In genomic region chr2:127392133-127392827, GRCh38 we compare ENCODE assay signal across 18 cellular contexts. TPM values are rescaled to one million over a fixed set of nuclear protein-coding genes. Genes with fewer than 3 reads are reported as not detected.
A peak's percentile ranks its signal among the peaks of the same experiment; 100 is the strongest.
DNase-seq lines count a peak whose midpoint lies in the region; ATAC-seq and TF ChIP-seq lines count a peak whose summit lies in the region.
"Had no signal": no experiment of that assay in that cellular context is flagged by ENCODE, and none has a peak within 500 bp of the region (broad histone marks: within the 10 kb centered on the region; RNA-seq: fewer than 3 reads in every experiment).

No MANE protein-coding gene starts in this region.

- TF ChIP-seq POLR2A in breast epithelium (IDR thresholded peaks at IDR 0.05) = no peak

- no peak for TF ChIP-seq CTCF in mammary epithelial cell (conservative IDR thresholded peaks at IDR 0.05 in 1 of 2, IDR thresholded peaks at IDR 0.05 in 1 of 2; ENCODE audit: extremely low read depth in 1 of 2, insufficient read depth in 1 of 2, low read depth in 1 of 2, low read length in 2 of 2)
- TF ChIP-seq CTCF in breast epithelium (IDR thresholded peaks at IDR 0.05) = no peak
- TF ChIP-seq CTCF in fibroblast of mammary gland (conservative IDR thresholded peaks at IDR 0.05; ENCODE audit: control insufficient read depth, insufficient read depth, low read depth, low read length) = no peak

- H3K27ac ChIP-seq in mammary epithelial cell (ENCODE audit: insufficient read depth, low read depth, low read length) = no peak overlapping the region
- H3K27ac ChIP-seq in breast epithelium = no peak overlapping the region
- peak overlapping the region; percentile 17 to 58 for H3K27ac ChIP-seq in aorta (ENCODE audit: low read depth in 1 of 2, low read length in 2 of 2)
- H3K27ac ChIP-seq: brain microvascular endothelial cell, PC-9 had no signal

- 70% methylated on average over 2 of the region's 2 CpGs for WGBS in mammary epithelial cell (ENCODE audit: low coverage, missing lambda C conversion rate)
- WGBS in aorta, 2 donors = 42% methylated on average over 2 of the region's 2 CpGs

- no peaks in the 10 kb centered on the region for H3K9me3 ChIP-seq in mammary epithelial cell (replicated peaks; ENCODE audit: insufficient read depth, low read length)
- H3K9me3 ChIP-seq in breast epithelium = no peaks in the 10 kb centered on the region
- no peaks in the 10 kb centered on the region for H3K9me3 ChIP-seq in aorta (ENCODE audit: control insufficient read depth, low read length)

- no peak overlapping the region for H3K9ac ChIP-seq in mammary epithelial cell (ENCODE audit: insufficient read depth, low read length)

- H3K4me1 ChIP-seq in mammary epithelial cell (ENCODE audit: insufficient read depth, low read length) (peaks cover 18% of the 10 kb centered on the region), breast epithelium (no peaks in the 10 kb centered on the region), aorta (ENCODE audit: control insufficient read depth in 1 of 2, insufficient read depth in 2 of 2, low read length in 2 of 2) (peaks cover 6 to 7% of the 10 kb centered on the region in 2 donors)

- H3K79me2 ChIP-seq in mammary epithelial cell (ENCODE audit: insufficient read depth, low read length) = peaks cover 3% of the 10 kb centered on the region

- peaks cover 0 to 2% (median under 1%) of the 10 kb centered on the region in 3 donors for H3K36me3 Mint-ChIP-seq in naive thymus-derived CD8-positive, alpha-beta T cell

- H3K27me3 Mint-ChIP-seq in naive thymus-derived CD8-positive, alpha-beta T cell = no peaks in the 10 kb centered on the region

- H3K36me3 ChIP-seq in mammary epithelial cell (ENCODE audit: insufficient read depth, low read length) (no peaks in the 10 kb centered on the region), breast epithelium (no peaks in the 10 kb centered on the region), aorta (ENCODE audit: control insufficient read depth in 1 of 2, insufficient read depth in 2 of 2, low read length in 1 of 2) (no peaks in the 10 kb centered on the region)
- H3K36me3 ChIP-seq: brain microvascular endothelial cell had no signal

- peak overlapping the region in 3 of 10 donors; percentile 42 to 63 (median 44) for H3K27ac Mint-ChIP-seq in naive thymus-derived CD8-positive, alpha-beta T cell
- H3K27ac Mint-ChIP-seq: GM23338 had no signal

- no peak overlapping the region for H2AFZ ChIP-seq in mammary epithelial cell (ENCODE audit: low read depth, low read length)
- H2AFZ ChIP-seq: GM23338, PC-9 had no signal

- intact Hi-C loops in mammary epithelial cell (cut with micrococcal nuclease) = no loop called here
- intact Hi-C loops in breast epithelium (cut with DNase I; ENCODE audit: low total_unique reads) = no loop called here
- intact Hi-C loops in aorta (cut with DNase I) = no loop called here

- no peak for ATAC-seq in aorta (ENCODE audit: low FRiP score)
- no peak for ATAC-seq in naive thymus-derived CD8-positive, alpha-beta T cell
- ATAC-seq: activated T-cell treated with anti-CD3 and anti-CD28 coated beads, Interleukin-2, amount 50 U/mL, for 4 hours; GM23338 had no signal

- CTCF ChIA-PET in mammary epithelial cell (lab: Charles Lee; ENCODE audit: low non-redundant PET) = no interaction called here

- H3K4me2 ChIP-seq in mammary epithelial cell (ENCODE audit: insufficient read depth, low read depth, low read length) = no peak overlapping the region
- H3K4me2 ChIP-seq: GM23338, PC-9 had no signal

- no peaks in the 10 kb centered on the region for H4K20me1 ChIP-seq in mammary epithelial cell (ENCODE audit: insufficient read depth, low read length)

- no peak overlapping the region for H3K4me3 ChIP-seq in mammary epithelial cell (replicated peaks in 1 of 3; ENCODE audit: insufficient read depth in 1 of 3, low read depth in 2 of 3, low read length in 3 of 3)
- no peak overlapping the region for H3K4me3 ChIP-seq in breast epithelium
- H3K4me3 ChIP-seq in fibroblast of mammary gland (ENCODE audit: control insufficient read depth, low read depth, low read length) = no peak overlapping the region
- no peak overlapping the region for H3K4me3 ChIP-seq in aorta (ENCODE audit: low read length in 2 of 2)
- H3K4me3 ChIP-seq: GM23338, PC-9 had no signal

- H3K4me1 Mint-ChIP-seq in naive thymus-derived CD8-positive, alpha-beta T cell = peaks cover 18 to 40% (median 28%) of the 10 kb centered on the region in 4 donors

- peaks cover 0 to under 1% (median 0%) of the 10 kb centered on the region in 9 donors for H3K9me3 Mint-ChIP-seq in naive thymus-derived CD8-positive, alpha-beta T cell
- H3K9me3 Mint-ChIP-seq: activated T-cell treated with anti-CD3 and anti-CD28 coated beads, Interleukin-2, amount 50 U/mL, for 4 hours had no signal

- H3K27me3 ChIP-seq in mammary epithelial cell (ENCODE audit: insufficient read depth, low read length) = no peaks in the 10 kb centered on the region
- H3K27me3 ChIP-seq in breast epithelium = no peaks in the 10 kb centered on the region
- no peaks in the 10 kb centered on the region for H3K27me3 ChIP-seq in aorta (ENCODE audit: control insufficient read depth in 1 of 2, insufficient read depth in 2 of 2, low read length in 1 of 2)
- H3K27me3 ChIP-seq: brain microvascular endothelial cell had no signal

- POLR2A ChIA-PET in naive thymus-derived CD8-positive, alpha-beta T cell (lab: Charles Lee) = no interaction called here

- no peak overlapping the region for H3K4me3 Mint-ChIP-seq in naive thymus-derived CD8-positive, alpha-beta T cell
- H3K4me3 Mint-ChIP-seq: activated T-cell treated with anti-CD3 and anti-CD28 coated beads, Interleukin-2, amount 50 U/mL, for 4 hours; GM23338 had no signal

- in situ Hi-C loops in mammary epithelial cell (cut with MboI; ENCODE audit: low sequenced_read_pairs in 2 of 2) = no loop called here

- no TSS peak for BruUV-seq in mammary epithelial cell (replicated peaks; lab: Mats Ljungman, UMichigan)

- DNase-seq in mammary epithelial cell = peak; percentile 34
- DNase-seq in breast epithelium (ENCODE audit: low spot score in 2 of 2) = no peak
- DNase-seq in RPMI7951 (ENCODE audit: low read depth) = peak; percentile 47
- DNase-seq in fibroblast of mammary gland (ENCODE audit: low read depth) = peak; percentile 61
- DNase-seq in aorta = no peak
- DNase-seq in HT-29 (ENCODE audit: low spot score) = no peak
- DNase-seq in medulla oblongata (ENCODE audit: extremely low spot score) = no peak
- no peak for DNase-seq in naive thymus-derived CD8-positive, alpha-beta T cell
- DNase-seq: activated CD4-positive, CD25-positive, alpha-beta regulatory T cell; activated T-cell treated with anti-CD3 and anti-CD28 coated beads, Interleukin-2, amount 50 U/mL, for 4 hours; brain microvascular endothelial cell; foreskin melanocyte; NCI-H146; NCI-H524; occipital lobe; PC-9 had no signal

- dilution Hi-C loops in mammary epithelial cell (cut with HindIII; ENCODE audit: low sequenced_read_pairs) = no loop called here

RNA-seq across cellular contexts. Expression of gene MAP3K2, which starts 4.5 kb away (rescaled TPM):
- total RNA-seq in mammary epithelial cell (10 to 100 TPM; 50.4 to 65.5 TPM), breast epithelium (10 to 100 TPM; 55.7 to 62.2 (median 58.4) TPM), aorta (10 to 100 TPM; 67.6 to 79.3 TPM)
- polyA plus RNA-seq in mammary epithelial cell (7.8 TPM), aorta (10 to 100 TPM in 1 of 2 donors, 1 to 10 TPM in 1; 6.6 to 13.5 TPM)
- 39.6 TPM for polyA minus RNA-seq in mammary epithelial cell
- 27.0 and 31.5 TPM in 2 replicates for total RNA-seq in RPMI7951 (2014; rRNA removed; shearing (Covaris generic))
- total RNA-seq in HT-29 (2014; rRNA removed; shearing (Covaris generic)) = 52.8 and 69.4 TPM in 2 replicates
- 10 to 100 TPM; 75.0 to 80.6 TPM for total RNA-seq in naive thymus-derived CD8-positive, alpha-beta T cell
- polyA plus RNA-seq in naive thymus-derived CD8-positive, alpha-beta T cell = 10 to 100 TPM; 36.0 to 51.9 (median 40.8) TPM

RNA-seq across cellular contexts. Expression of gene PROC, which starts 25.9 kb away (rescaled TPM):
- 1 to 10 TPM; 1.4 to 2.7 TPM for total RNA-seq in mammary epithelial cell
- 0.60 TPM for polyA plus RNA-seq in mammary epithelial cell
- not detected for polyA minus RNA-seq in mammary epithelial cell
- not detected for total RNA-seq in breast epithelium
- total RNA-seq in RPMI7951 (2014; rRNA removed; shearing (Covaris generic)) = 0.48 TPM in 1 of 2 replicates, not detected in the other
- under 1 TPM in 1 of 2 donors, not detected in 1; 0.58 TPM for total RNA-seq in aorta
- under 1 TPM; 0.26 to 0.50 TPM for polyA plus RNA-seq in aorta
- total RNA-seq in HT-29 (2014; rRNA removed; shearing (Covaris generic)) = 0.74 and 1.3 TPM in 2 replicates
- total RNA-seq in naive thymus-derived CD8-positive, alpha-beta T cell = not detected
- polyA plus RNA-seq in naive thymus-derived CD8-positive, alpha-beta T cell = not detected
- total RNA-seq: occipital lobe, subcutaneous adipose tissue had no signal

Comparison
In these comparisons a context has a peak if more than half of its experiments do, and no peak if none do; other contexts are left out.
1. DNase-seq: peak in mammary epithelial cell (single experiment), RPMI7951 (single experiment) and fibroblast of mammary gland (single experiment); none in breast epithelium (0 of 2), aorta (0 of 2), HT-29 (single experiment), medulla oblongata (single experiment) and naive thymus-derived CD8-positive, alpha-beta T cell (0 of 10).
2. H3K27ac ChIP-seq: peak in aorta (2 of 2); none in mammary epithelial cell (single experiment) and breast epithelium (0 of 2).